9 cellular contexts compared by ENCODE assay signal in genomic region chr10:122051609-122052385, GRCh38.
DNase-seq lines count a peak whose midpoint lies in the region; ATAC-seq and TF ChIP-seq lines count a peak whose summit lies in the region.
"Had no signal": no experiment of that assay in that cellular context is flagged by ENCODE, and none has a peak within 500 bp of the region (broad histone marks: within the 10 kb centered on the region; RNA-seq: fewer than 3 reads in every experiment).

No MANE protein-coding gene starts in this region.

- intact Hi-C loops in left ventricle myocardium superior (cut with micrococcal nuclease), result no loop called here

- ATAC-seq in left ventricle myocardium superior (peak; percentile 30), GM21717 (IDR thresholded peaks at IDR 0.05; ENCODE audit: unreplicated experiment) (no peak)

- H3K36me3 ChIP-seq in smooth muscle cell (ENCODE audit: low read depth), result no peaks in the 10 kb centered on the region
- H3K36me3 ChIP-seq: BLaER1 treated with 17β-estradiol and CSF1 and Interleukin-3, amounts not matched to agents 10 nM and 100 nM had no signal

- H3K4me1 ChIP-seq in smooth muscle cell (ENCODE audit: low read depth), result no peaks in the 10 kb centered on the region

- no peak overlapping the region for H2AFZ ChIP-seq in smooth muscle cell (ENCODE audit: low read depth)

- H3K9me3 ChIP-seq in smooth muscle cell (replicated peaks; ENCODE audit: low read depth), result no peaks in the 10 kb centered on the region

- no peaks in the 10 kb centered on the region for H3K79me2 ChIP-seq in smooth muscle cell (ENCODE audit: low read depth)

- no peaks in the 10 kb centered on the region for H4K20me1 ChIP-seq in smooth muscle cell (ENCODE audit: low read depth)
- H4K20me1 ChIP-seq: BLaER1 treated with 17β-estradiol and CSF1 and Interleukin-3, amounts not matched to agents 10 nM and 100 nM had no signal

- 86% methylated on average over 2 of the region's 2 CpGs for WGBS in smooth muscle cell (ENCODE audit: low lambda C conversion rate)

- no peak overlapping the region for H3K9ac ChIP-seq in smooth muscle cell (ENCODE audit: low read depth)
- H3K9ac ChIP-seq: BLaER1 treated with 17β-estradiol and CSF1 and Interleukin-3, amounts not matched to agents 10 nM and 100 nM had no signal

- no peak overlapping the region for H3K4me2 ChIP-seq in smooth muscle cell

- peak; percentile 64 for TF ChIP-seq CTCF in smooth muscle cell (IDR thresholded peaks at IDR 0.05; ENCODE audit: borderline replicate concordance, insufficient read depth, poor library complexity, severe bottlenecking)

- H3K27ac ChIP-seq in smooth muscle cell (ENCODE audit: low read depth), result no peak overlapping the region
- H3K27ac ChIP-seq: BLaER1 treated with 17β-estradiol and CSF1 and Interleukin-3, amounts not matched to agents 10 nM and 100 nM had no signal

- no peaks in the 10 kb centered on the region for H3K27me3 ChIP-seq in smooth muscle cell (ENCODE audit: low read depth)
- H3K27me3 ChIP-seq: BLaER1 treated with 17β-estradiol and CSF1 and Interleukin-3, amounts not matched to agents 10 nM and 100 nM had no signal

- DNase-seq in NCI-H1417 (lab: John Stamatoyannopoulos, UW) (peak in 2 of 3 experiments; percentile 1 to 6), NCI-H1417 treated with DMSO at 0.1 percent for 48 hours (lab: John Stamatoyannopoulos, UW) (no peak), UCSD-AML1 (lab: John Stamatoyannopoulos, UW; ENCODE audit: unreplicated experiment) (peak; percentile 27), left ventricle myocardium superior (peak; percentile 58), smooth muscle cell (lab: John Stamatoyannopoulos, UW; ENCODE audit: unreplicated experiment) (no peak), D341Med (ENCODE audit: low spot score) (no peak), GM19238 (ENCODE audit: insufficient read length, low spot score) (no peak)

- no peaks in the 10 kb centered on the region for H3F3A ChIP-seq in smooth muscle cell (ENCODE audit: low read depth)

- no peak overlapping the region for H3K4me3 ChIP-seq in smooth muscle cell
- H3K4me3 ChIP-seq: BLaER1 treated with 17β-estradiol and CSF1 and Interleukin-3, amounts not matched to agents 10 nM and 100 nM had no signal

Comparison
In these comparisons a context has a peak if more than half of its experiments do, and no peak if none do; other contexts are left out.
1. DNase-seq: peak in NCI-H1417 (2 of 3), UCSD-AML1 (single experiment) and left ventricle myocardium superior (single experiment); none in NCI-H1417 treated with DMSO at 0.1 percent for 48 hours (single experiment), smooth muscle cell (single experiment), D341Med (single experiment) and GM19238 (single experiment).